ENCODE assay signal across 24 cellular contexts in genomic region chr7:127879436-127879835, GRCh38.
"Had no signal": no experiment of that assay in that cellular context is flagged by ENCODE, and none has a peak within 500 bp of the region (broad histone marks: within the 10 kb centered on the region; RNA-seq: fewer than 3 reads in every experiment).

No MANE protein-coding gene starts in this region.

- H3K4me3 Mint-ChIP-seq: memory B cell; natural killer cell treated with Interleukin-12 subunit alpha and Interleukin-12 subunit beta and Interleukin-15 and Interleukin-18, amount 100 ng/mL, for 72 hours; neural crest cell; type B pancreatic cell had no signal

- H3K27ac Mint-ChIP-seq: memory B cell; natural killer cell treated with Interleukin-12 subunit alpha and Interleukin-12 subunit beta and Interleukin-15 and Interleukin-18, amount 100 ng/mL, for 72 hours; progenitor cell of endocrine pancreas; type B pancreatic cell had no signal

- H2AFZ ChIP-seq: hepatocyte, parathyroid adenoma had no signal

- H3K9me3 ChIP-seq: gastrocnemius medialis, heart left ventricle, neutrophil, right lobe of liver, stomach, thyroid gland had no signal

- H3K9me3 Mint-ChIP-seq: memory B cell; natural killer cell treated with Interleukin-12 subunit alpha and Interleukin-12 subunit beta and Interleukin-15 and Interleukin-18, amount 100 ng/mL, for 72 hours; neural crest cell; type B pancreatic cell had no signal

- H3K9ac ChIP-seq: parathyroid adenoma had no signal

- H3K4me2 ChIP-seq: hepatocyte, smooth muscle cell had no signal

- ATAC-seq: gastrocnemius medialis; heart left ventricle; left lobe of liver; natural killer cell treated with Interleukin-12 subunit alpha and Interleukin-12 subunit beta and Interleukin-15 and Interleukin-18, amount 100 ng/mL, for 72 hours; right lobe of liver had no signal

- H3K36me3 ChIP-seq: gastrocnemius medialis, heart left ventricle, neutrophil, right lobe of liver, stomach, thyroid gland had no signal

- H3K4me3 ChIP-seq: gastrocnemius medialis, heart left ventricle, hepatocyte, lung, right lobe of liver, smooth muscle cell, stomach, thyroid gland had no signal

- DNase-seq: cortex of kidney; effector CD4-positive, alpha-beta T cell; gastrocnemius medialis; heart left ventricle; kidney; right lobe of liver; stimulated activated CD4-positive, alpha-beta T cell treated with anti-CD3 and anti-CD28 coated beads, Interleukin-12 subunit alpha, Interleukin-12 subunit beta, amount 100 ng/mL, for 4 hours; stimulated activated CD4-positive, alpha-beta T cell treated with anti-CD3 and anti-CD28 coated beads, Interleukin-1b, Interleukin-23, amount 100 ng/mL, for 48 hours; stimulated activated CD4-positive, alpha-beta T cell treated with anti-CD3 and anti-CD28 coated beads, Interleukin-4, amount 100 ng/mL, for 1 hour; stimulated activated CD8-positive, alpha-beta memory T cell treated with anti-CD3 and anti-CD28 coated beads, Interleukin-4, amount 100 ng/mL, for 48 hours; stimulated activated naive CD4-positive, alpha-beta T cell treated with Interleukin-2 at 50 U/mL for 16 hours; stomach; thyroid gland had no signal

- FAIRE-seq: kidney had no signal

- H3K27ac ChIP-seq: gastrocnemius medialis, heart left ventricle, hepatocyte, neutrophil, parathyroid adenoma, right lobe of liver, stomach, thyroid gland had no signal

- H3K27me3 ChIP-seq: gastrocnemius medialis, heart left ventricle, hepatocyte, neutrophil, right lobe of liver, stomach, thyroid gland had no signal

- H3K4me1 ChIP-seq: thyroid gland had no signal
